Comparison of ENCODE assay signal across 17 cellular contexts in genomic region chr16:84048306-84048705, GRCh38. TPM values are rescaled to one million over a fixed set of nuclear protein-coding genes. Genes with fewer than 3 reads are reported as not detected.
DNase-seq lines count a peak whose midpoint lies in the region; ATAC-seq and TF ChIP-seq lines count a peak whose summit lies in the region.
"Had no signal": no experiment of that assay in that cellular context is flagged by ENCODE, and none has a peak within 500 bp of the region (broad histone marks: within the 10 kb centered on the region; RNA-seq: fewer than 3 reads in every experiment).

No MANE protein-coding gene starts in this region.

- H3K27ac Mint-ChIP-seq in activated CD8-positive, alpha-beta T cell treated with anti-CD3 and anti-CD28 coated beads for 36 hours, result no peak overlapping the region
- no peak overlapping the region for H3K27ac Mint-ChIP-seq in activated CD8-positive, alpha-beta T cell treated with anti-CD3 and anti-CD28 coated beads, Interleukin-2, amount 10 ng/mL, durations not matched to agents 7 days and 5 days
- H3K27ac Mint-ChIP-seq: nephron had no signal

- H3K36me3 Mint-ChIP-seq in activated CD8-positive, alpha-beta T cell treated with anti-CD3 and anti-CD28 coated beads for 36 hours (ENCODE audit: low read depth), result peaks cover 9% of the 10 kb centered on the region
- peaks cover 11% of the 10 kb centered on the region for H3K36me3 Mint-ChIP-seq in activated CD8-positive, alpha-beta T cell treated with anti-CD3 and anti-CD28 coated beads, Interleukin-2, amount 10 ng/mL, durations not matched to agents 7 days and 5 days (ENCODE audit: low read depth)

- peaks cover 12% of the 10 kb centered on the region for H3K27me3 Mint-ChIP-seq in activated CD8-positive, alpha-beta T cell treated with anti-CD3 and anti-CD28 coated beads for 36 hours
- H3K27me3 Mint-ChIP-seq in activated CD8-positive, alpha-beta T cell treated with anti-CD3 and anti-CD28 coated beads, Interleukin-2, amount 10 ng/mL, durations not matched to agents 7 days and 5 days (ENCODE audit: low read depth), result peaks cover 11% of the 10 kb centered on the region

- H3K4me1 Mint-ChIP-seq in activated CD8-positive, alpha-beta T cell treated with anti-CD3 and anti-CD28 coated beads for 36 hours (ENCODE audit: low read depth), result peaks cover 3% of the 10 kb centered on the region
- no peaks in the 10 kb centered on the region for H3K4me1 Mint-ChIP-seq in activated CD8-positive, alpha-beta T cell treated with anti-CD3 and anti-CD28 coated beads, Interleukin-2, amount 10 ng/mL, durations not matched to agents 7 days and 5 days (ENCODE audit: low read depth)
- H3K4me1 Mint-ChIP-seq: nephron had no signal

- no peak for ATAC-seq in activated CD8-positive, alpha-beta T cell treated with anti-CD3 and anti-CD28 coated beads for 36 hours
- no peak for ATAC-seq in activated CD8-positive, alpha-beta T cell treated with anti-CD3 and anti-CD28 coated beads, Interleukin-2, amount 10 ng/mL, durations not matched to agents 7 days and 5 days
- ATAC-seq in upper lobe of right lung, result no peak
- ATAC-seq in GM21423 (IDR thresholded peaks at IDR 0.05; ENCODE audit: unreplicated experiment), result no peak

- CTCF ChIA-PET in activated CD8-positive, alpha-beta T cell treated with anti-CD3 and anti-CD28 coated beads for 36 hours (lab: Charles Lee), result no interaction called here
- CTCF ChIA-PET in activated CD8-positive, alpha-beta T cell treated with anti-CD3 and anti-CD28 coated beads, Interleukin-2, amount 10 ng/mL, durations not matched to agents 7 days and 5 days (lab: Charles Lee), result no interaction called here

- peak; percentile 11 for DNase-seq in activated CD8-positive, alpha-beta T cell treated with anti-CD3 and anti-CD28 coated beads for 36 hours
- DNase-seq in activated CD8-positive, alpha-beta T cell treated with anti-CD3 and anti-CD28 coated beads, Interleukin-2, amount 10 ng/mL, durations not matched to agents 7 days and 5 days, result no peak
- DNase-seq in SW480 (ENCODE audit: low spot score) (peak; percentile 24), kidney tubule cell (ENCODE audit: low spot score) (peak; percentile 15), upper lobe of right lung (peak; percentile 59), RKO (ENCODE audit: low spot score) (no peak), NOMO-1 treated with dmso at 0.1 percent for 144 hours (lab: John Stamatoyannopoulos, UW; ENCODE audit: unreplicated experiment) (no peak)
- DNase-seq: activated naive CD4-positive, alpha-beta T cell treated with anti-CD3 and anti-CD28 coated beads, Interleukin-2, amount 50 U/mL, for 16 hours; colonic mucosa; EL; NK-92 treated with Interleukin-12 subunit alpha and Interleukin-12 subunit beta, amount 100 ng/mL, for 24 hours; T-helper 1 cell; upper lobe of left lung had no signal

- no peak overlapping the region for H3K4me3 Mint-ChIP-seq in activated CD8-positive, alpha-beta T cell treated with anti-CD3 and anti-CD28 coated beads for 36 hours
- no peak overlapping the region for H3K4me3 Mint-ChIP-seq in activated CD8-positive, alpha-beta T cell treated with anti-CD3 and anti-CD28 coated beads, Interleukin-2, amount 10 ng/mL, durations not matched to agents 7 days and 5 days
- H3K4me3 Mint-ChIP-seq: nephron had no signal

- H3K36me3 ChIP-seq in upper lobe of right lung, result peaks cover 30% of the 10 kb centered on the region
- H3K36me3 ChIP-seq: colonic mucosa had no signal

- H3K4me1 ChIP-seq in upper lobe of right lung, result no peaks in the 10 kb centered on the region
- H3K4me1 ChIP-seq: colonic mucosa had no signal

- H3K4me3 ChIP-seq in upper lobe of right lung, result no peak overlapping the region
- H3K4me3 ChIP-seq: colonic mucosa, upper lobe of left lung had no signal

- no peaks in the 10 kb centered on the region for H3K9me3 ChIP-seq in upper lobe of right lung
- H3K9me3 ChIP-seq: colonic mucosa, upper lobe of left lung had no signal

- H3K27ac ChIP-seq in upper lobe of right lung, result no peak overlapping the region
- H3K27ac ChIP-seq: colonic mucosa, HL-60, upper lobe of left lung had no signal

- POLR2A ChIA-PET in activated CD8-positive, alpha-beta T cell treated with anti-CD3 and anti-CD28 coated beads for 36 hours (lab: Charles Lee), result no interaction called here
- POLR2A ChIA-PET in activated CD8-positive, alpha-beta T cell treated with anti-CD3 and anti-CD28 coated beads, Interleukin-2, amount 10 ng/mL, durations not matched to agents 7 days and 5 days (lab: Charles Lee), result no interaction called here

- intact Hi-C loops in activated CD8-positive, alpha-beta T cell treated with anti-CD3 and anti-CD28 coated beads for 36 hours (cut with micrococcal nuclease), result no loop called here
- intact Hi-C loops in upper lobe of right lung (cut with DNase I), result no loop called here

- H3K27me3 ChIP-seq in upper lobe of right lung, result no peaks in the 10 kb centered on the region
- H3K27me3 ChIP-seq: upper lobe of left lung had no signal

- no peak for TF ChIP-seq CTCF in activated CD8-positive, alpha-beta T cell treated with anti-CD3 and anti-CD28 coated beads for 36 hours (IDR thresholded peaks at IDR 0.05)
- TF ChIP-seq CTCF in upper lobe of right lung (IDR thresholded peaks at IDR 0.05), result no peak

- no peaks in the 10 kb centered on the region for H3K9me3 Mint-ChIP-seq in activated CD8-positive, alpha-beta T cell treated with anti-CD3 and anti-CD28 coated beads for 36 hours
- H3K9me3 Mint-ChIP-seq in activated CD8-positive, alpha-beta T cell treated with anti-CD3 and anti-CD28 coated beads, Interleukin-2, amount 10 ng/mL, durations not matched to agents 7 days and 5 days (ENCODE audit: insufficient read depth), result no peaks in the 10 kb centered on the region
- H3K9me3 Mint-ChIP-seq: nephron had no signal

RNA-seq across cellular contexts. Expression of gene SLC38A8, which starts 5.7 kb away (rescaled TPM):
- not detected for total RNA-seq in activated CD8-positive, alpha-beta T cell treated with anti-CD3 and anti-CD28 coated beads for 36 hours
- total RNA-seq in activated CD8-positive, alpha-beta T cell treated with anti-CD3 and anti-CD28 coated beads, Interleukin-2, amount 10 ng/mL, durations not matched to agents 7 days and 5 days, result not detected
- total RNA-seq in upper lobe of right lung, result not detected
- total RNA-seq: activated CD8-positive, alpha-beta memory T cell treated with anti-CD3 and anti-CD28 coated beads for 36 hours; colonic mucosa; upper lobe of left lung had no signal

Comparison
In these comparisons a context has a peak if more than half of its experiments do, and no peak if none do; other contexts are left out.
1. DNase-seq: peak in activated CD8-positive, alpha-beta T cell treated with anti-CD3 and anti-CD28 coated beads for 36 hours (single experiment), SW480 (single experiment), kidney tubule cell (single experiment) and upper lobe of right lung (single experiment); none in activated CD8-positive, alpha-beta T cell treated with anti-CD3 and anti-CD28 coated beads, Interleukin-2, amount 10 ng/mL, durations not matched to agents 7 days and 5 days (single experiment), RKO (single experiment) and NOMO-1 treated with dmso at 0.1 percent for 144 hours (single experiment).